8 cellular contexts compared by ENCODE assay signal in genomic region chr19:1490311-1491113, GRCh38. TPM values are rescaled to one million over a fixed set of nuclear protein-coding genes. Genes with fewer than 3 reads are reported as not detected.
DNase-seq lines count a peak whose midpoint lies in the region; ATAC-seq and TF ChIP-seq lines count a peak whose summit lies in the region.

TSS of gene PCSK4 (minus strand) at chr19:1490350. CDS start at chr19:1490346, 4 bp downstream.

- H3K4me3 ChIP-seq in GM23338 (peak within 1 kb of the TSS; percentile 92), fibroblast of mammary gland (ENCODE audit: control insufficient read depth, low read depth, low read length) (peak within 1 kb of the TSS; percentile 63)
- H3K4me3 ChIP-seq in naive thymus-derived CD4-positive, alpha-beta T cell (ENCODE audit: low read length) = peak within 1 kb of the TSS; percentile 77

- peaks cover 14% of the 10 kb centered on the region for H3K27me3 ChIP-seq in GM23338 (ENCODE audit: insufficient read depth)
- no peaks in the 10 kb centered on the region for H3K27me3 ChIP-seq in naive thymus-derived CD4-positive, alpha-beta T cell (ENCODE audit: control insufficient read depth in 2 of 2, insufficient read depth in 2 of 2, low read length in 2 of 2)

- peak within 1 kb of the TSS; percentile 97 for H3K27ac Mint-ChIP-seq in GM23338
- H3K27ac Mint-ChIP-seq in activated T-helper 2 cell treated with anti-CD3 and anti-CD28 coated beads, Interferon-gamma antibody, Interleukin-2, Interleukin-4, amounts not matched to agents 10 μg/mL and 5 μg/mL and 100 μg/mL, durations not matched to agents 14 hours and 24 hours and 36 hours = peak within 1 kb of the TSS; percentile 81
- H3K27ac Mint-ChIP-seq in naive thymus-derived CD4-positive, alpha-beta T cell = peak within 1 kb of the TSS; percentile 83 to 96 (median 86)
- H3K27ac Mint-ChIP-seq in stimulated activated memory B cell treated with anti-CD40 and anti-IgM and Interleukin-4, amounts not matched to agents 10 μg/mL and 1 μg/mL and 100 μg/mL, for 72 hours = peak within 1 kb of the TSS; percentile 22

- no peaks in the 10 kb centered on the region for H3K9me3 ChIP-seq in naive thymus-derived CD4-positive, alpha-beta T cell (ENCODE audit: control insufficient read depth in 2 of 3, low read length in 3 of 3)

- peak within 1 kb of the TSS; percentile 88 for H3K4me3 Mint-ChIP-seq in GM23338
- peak within 1 kb of the TSS; percentile 81 for H3K4me3 Mint-ChIP-seq in activated T-helper 2 cell treated with anti-CD3 and anti-CD28 coated beads, Interferon-gamma antibody, Interleukin-2, Interleukin-4, amounts not matched to agents 10 μg/mL and 5 μg/mL and 100 μg/mL, durations not matched to agents 14 hours and 24 hours and 36 hours (ENCODE audit: low read depth)
- H3K4me3 Mint-ChIP-seq in naive thymus-derived CD4-positive, alpha-beta T cell = peak within 1 kb of the TSS; percentile 83 to 94 (median 92)
- peak within 1 kb of the TSS; percentile 79 for H3K4me3 Mint-ChIP-seq in stimulated activated memory B cell treated with anti-CD40 and anti-IgM and Interleukin-4, amounts not matched to agents 10 μg/mL and 1 μg/mL and 100 μg/mL, for 72 hours

- 0 out of 2 replicates have a peak, but pooled peaks cover 4% of the 10 kb centered on the region for H3K4me1 ChIP-seq in GM23338 (ENCODE audit: insufficient read depth)
- H3K4me1 ChIP-seq in naive thymus-derived CD4-positive, alpha-beta T cell (ENCODE audit: control insufficient read depth in 2 of 2, insufficient read depth in 2 of 2, low read length in 2 of 2) = peaks cover 9 to 10% of the 10 kb centered on the region in 2 donors

- no peaks in the 10 kb centered on the region for H4K20me1 ChIP-seq in GM23338 (replicated peaks; ENCODE audit: insufficient read depth)

- peak within 1 kb of the TSS; percentile 97 for H3K4me2 ChIP-seq in GM23338

- POLR2A ChIA-PET in naive thymus-derived CD4-positive, alpha-beta T cell (lab: Charles Lee) = interaction anchor here (0.6 to 1.8 kb wide), 8 partner anchors 14 to 451 kb away, joined by 3 to 6 read pairs (median 3); partner anchors contain the start of genes ABCA7 and MBD3

- H3K36me3 ChIP-seq in GM23338 (ENCODE audit: insufficient read depth) = no peaks in the 10 kb centered on the region
- H3K36me3 ChIP-seq in naive thymus-derived CD4-positive, alpha-beta T cell (ENCODE audit: control insufficient read depth in 2 of 3, insufficient read depth in 3 of 3, low read length in 3 of 3) = no peaks in the 10 kb centered on the region

- intact Hi-C loops in activated T-helper 2 cell treated with anti-CD3 and anti-CD28 coated beads, Interferon-gamma antibody, Interleukin-2, Interleukin-4, amounts not matched to agents 10 μg/mL and 5 μg/mL and 100 μg/mL, durations not matched to agents 14 hours and 24 hours and 36 hours (cut with micrococcal nuclease) = loop anchor here (1.0 kb wide), 2 partner anchors 11 to 322 kb away; partner anchors contain the start of genes ATP8B3 and C19orf25
- intact Hi-C loops in naive thymus-derived CD4-positive, alpha-beta T cell (cut with micrococcal nuclease) = loop anchor here (1.0 to 5.0 kb wide), 14 partner anchors 11 to 415 kb away; partner anchors contain the start of genes C19orf25 (in 2 of the 2), UQCR11 (in 2 of the 2), ADAMTSL5 (in 1 of the 2) and ADAT3 (in 1 of the 2)

- CTCF ChIA-PET in naive thymus-derived CD4-positive, alpha-beta T cell (lab: Charles Lee) = interaction anchor here (0.6 to 1.0 kb wide), 2 partner anchors 15 to 688 kb away, joined by 3 read pairs; no protein-coding TSS in a partner anchor

- peak; percentile 85 for ATAC-seq in GM23338
- peak; percentile 93 for ATAC-seq in naive thymus-derived CD4-positive, alpha-beta T cell
- peak; percentile 94 for ATAC-seq in stimulated activated memory B cell treated with anti-CD40 and anti-IgM and Interleukin-4, amounts not matched to agents 10 μg/mL and 1 μg/mL and 100 μg/mL, for 72 hours

- no peaks in the 10 kb centered on the region for H3K9me3 Mint-ChIP-seq in GM23338
- H3K9me3 Mint-ChIP-seq in activated T-helper 2 cell treated with anti-CD3 and anti-CD28 coated beads, Interferon-gamma antibody, Interleukin-2, Interleukin-4, amounts not matched to agents 10 μg/mL and 5 μg/mL and 100 μg/mL, durations not matched to agents 14 hours and 24 hours and 36 hours = no peaks in the 10 kb centered on the region
- H3K9me3 Mint-ChIP-seq in naive thymus-derived CD4-positive, alpha-beta T cell = peaks cover 0 to 2% (median 0%) of the 10 kb centered on the region in 11 donors
- H3K9me3 Mint-ChIP-seq in stimulated activated memory B cell treated with anti-CD40 and anti-IgM and Interleukin-4, amounts not matched to agents 10 μg/mL and 1 μg/mL and 100 μg/mL, for 72 hours = no peaks in the 10 kb centered on the region

- H3K4me1 Mint-ChIP-seq in GM23338 = peaks cover 6% of the 10 kb centered on the region
- peaks cover 11% of the 10 kb centered on the region for H3K4me1 Mint-ChIP-seq in activated T-helper 2 cell treated with anti-CD3 and anti-CD28 coated beads, Interferon-gamma antibody, Interleukin-2, Interleukin-4, amounts not matched to agents 10 μg/mL and 5 μg/mL and 100 μg/mL, durations not matched to agents 14 hours and 24 hours and 36 hours (ENCODE audit: low read depth)
- H3K4me1 Mint-ChIP-seq in naive thymus-derived CD4-positive, alpha-beta T cell = peaks cover 7 to 17% (median 15%) of the 10 kb centered on the region in 7 donors
- H3K4me1 Mint-ChIP-seq in stimulated activated memory B cell treated with anti-CD40 and anti-IgM and Interleukin-4, amounts not matched to agents 10 μg/mL and 1 μg/mL and 100 μg/mL, for 72 hours = peaks cover 14% of the 10 kb centered on the region

- H3K27ac ChIP-seq in GM23338 (ENCODE audit: low read depth) = no peak within 1 kb of the TSS
- peak within 1 kb of the TSS; percentile 63 for H3K27ac ChIP-seq in naive thymus-derived CD4-positive, alpha-beta T cell (ENCODE audit: low read depth, low read length)

- DNase-seq in DMS53 treated with DMSO at 0.1 percent for 48 hours (lab: John Stamatoyannopoulos, UW; ENCODE audit: unreplicated experiment) (peak; percentile 94), GM23338 (ENCODE audit: low spot score) (peak; percentile 99), LHCN-M2 (ENCODE audit: low read depth) (peak; percentile 98), RPMI8226 (peak; percentile 98), fibroblast of mammary gland (ENCODE audit: low read depth) (peak; percentile 98)
- peak; percentile 96 for DNase-seq in activated T-helper 2 cell treated with anti-CD3 and anti-CD28 coated beads, Interferon-gamma antibody, Interleukin-2, Interleukin-4, amounts not matched to agents 10 μg/mL and 5 μg/mL and 100 μg/mL, durations not matched to agents 14 hours and 24 hours and 36 hours (ENCODE audit: low spot score)
- DNase-seq in naive thymus-derived CD4-positive, alpha-beta T cell = peak; percentile 84 to 99 (median 98)

- TF ChIP-seq CTCF in GM23338 (conservative IDR thresholded peaks at IDR 0.05; ENCODE audit: low read depth in 2 of 2) (no peak), fibroblast of mammary gland (conservative IDR thresholded peaks at IDR 0.05; ENCODE audit: control insufficient read depth, insufficient read depth, low read depth, low read length) (no peak)

- no peaks in the 10 kb centered on the region for H3K36me3 Mint-ChIP-seq in GM23338 (ENCODE audit: low read depth)
- H3K36me3 Mint-ChIP-seq in activated T-helper 2 cell treated with anti-CD3 and anti-CD28 coated beads, Interferon-gamma antibody, Interleukin-2, Interleukin-4, amounts not matched to agents 10 μg/mL and 5 μg/mL and 100 μg/mL, durations not matched to agents 14 hours and 24 hours and 36 hours (ENCODE audit: low read depth) = no peaks in the 10 kb centered on the region
- H3K36me3 Mint-ChIP-seq in naive thymus-derived CD4-positive, alpha-beta T cell = no peaks in the 10 kb centered on the region
- no peaks in the 10 kb centered on the region for H3K36me3 Mint-ChIP-seq in stimulated activated memory B cell treated with anti-CD40 and anti-IgM and Interleukin-4, amounts not matched to agents 10 μg/mL and 1 μg/mL and 100 μg/mL, for 72 hours

- peak within 1 kb of the TSS; percentile 98 for H2AFZ ChIP-seq in GM23338

- H3K79me2 ChIP-seq in GM23338 (replicated peaks; ENCODE audit: insufficient read depth) = no peaks in the 10 kb centered on the region

- H3F3A ChIP-seq in GM23338 (replicated peaks; ENCODE audit: low read depth) = no peaks in the 10 kb centered on the region

- H3K27me3 Mint-ChIP-seq in GM23338 (ENCODE audit: insufficient read depth, low read depth, poor library complexity) = peaks cover 25% of the 10 kb centered on the region
- peaks cover 9% of the 10 kb centered on the region for H3K27me3 Mint-ChIP-seq in activated T-helper 2 cell treated with anti-CD3 and anti-CD28 coated beads, Interferon-gamma antibody, Interleukin-2, Interleukin-4, amounts not matched to agents 10 μg/mL and 5 μg/mL and 100 μg/mL, durations not matched to agents 14 hours and 24 hours and 36 hours (ENCODE audit: low read depth)
- peaks cover 0 to 14% (median 0%) of the 10 kb centered on the region in 5 donors for H3K27me3 Mint-ChIP-seq in naive thymus-derived CD4-positive, alpha-beta T cell
- peaks cover 34% of the 10 kb centered on the region for H3K27me3 Mint-ChIP-seq in stimulated activated memory B cell treated with anti-CD40 and anti-IgM and Interleukin-4, amounts not matched to agents 10 μg/mL and 1 μg/mL and 100 μg/mL, for 72 hours

- H3K9me2 ChIP-seq in GM23338 (ENCODE audit: insufficient read depth) = no peaks in the 10 kb centered on the region

TF ChIP-seq in GM23338, 12 proteins besides CTCF, POLR2A, EP300 and RAD21:
- no peak for TF ChIP-seq ETS1 (IDR thresholded peaks at IDR 0.05)
- TF ChIP-seq POLR2AphosphoS5 (IDR thresholded peaks at IDR 0.05; ENCODE audit: low read depth) = peak; percentile 20; the same call in 1 of the 2 replicates
- peak; percentile 70 for TF ChIP-seq CREB1 (CRISPR knock-in tag; IDR thresholded peaks at IDR 0.05; ENCODE audit: low read depth)

RNA-seq across cellular contexts. Expression of gene PCSK4, which starts in this region (rescaled TPM):
- 5.9 and 15.1 TPM in 2 replicates for total RNA-seq in GM23338 (2014; rRNA removed; shearing (Covaris generic))
- 3.8 and 5.6 TPM in 2 replicates for polyA plus RNA-seq in GM23338 (2016; fragmentation: Nextera tagmentation; extraction: Ambion mirVana)
- total RNA-seq in LHCN-M2 (2014; rRNA removed) = 3.3 and 5.4 TPM in 2 replicates
- polyA plus RNA-seq in LHCN-M2 (2012) = 0.62 TPM
- 2.1 and 2.6 TPM in 2 replicates for total RNA-seq in activated T-helper 2 cell treated with anti-CD3 and anti-CD28 coated beads, Interferon-gamma antibody, Interleukin-2, Interleukin-4, amounts not matched to agents 10 μg/mL and 5 μg/mL and 100 μg/mL, durations not matched to agents 14 hours and 24 hours and 36 hours
- total RNA-seq in naive thymus-derived CD4-positive, alpha-beta T cell = 10 to 100 TPM in 1 of 5 experiments, 1 to 10 TPM in 3, under 1 TPM in 1; 0.87 to 10.8 (median 7.8) TPM
- polyA plus RNA-seq in naive thymus-derived CD4-positive, alpha-beta T cell = under 1 TPM; 0.64 to 0.72 TPM

Comparison
In these comparisons a context has a peak if more than half of its experiments do, and no peak if none do; other contexts are left out.
1. H3K27ac Mint-ChIP-seq: peak in every context shown above with its lines; median percentile 97 in GM23338; 86 in naive thymus-derived CD4-positive, alpha-beta T cell; 81 in activated T-helper 2 cell treated with anti-CD3 and anti-CD28 coated beads, Interferon-gamma antibody, Interleukin-2, Interleukin-4, amounts not matched to agents 10 μg/mL and 5 μg/mL and 100 μg/mL, durations not matched to agents 14 hours and 24 hours and 36 hours; 22 in stimulated activated memory B cell treated with anti-CD40 and anti-IgM and Interleukin-4, amounts not matched to agents 10 μg/mL and 1 μg/mL and 100 μg/mL, for 72 hours.